In genomic region chr2:6237261-6237660, GRCh38 we compare ENCODE assay signal across 26 cellular contexts.
"Had no signal": no experiment of that assay in that cellular context is flagged by ENCODE, and none has a peak within 500 bp of the region (broad histone marks: within the 10 kb centered on the region; RNA-seq: fewer than 3 reads in every experiment).

No MANE protein-coding gene starts in this region.

- H3K4me3 ChIP-seq: dorsolateral prefrontal cortex, esophagus muscularis mucosa, gastroesophageal sphincter, heart right ventricle, psoas muscle, sigmoid colon, stomach, thyroid gland, vagina had no signal

- H3K36me3 ChIP-seq: esophagus muscularis mucosa, gastroesophageal sphincter, heart right ventricle, sigmoid colon, stomach, thyroid gland, vagina had no signal

- DNase-seq: cerebellar nuclear complex; dorsolateral prefrontal cortex; effector CD4-positive, alpha-beta T cell; foreskin keratinocyte; hippocampal formation; kidney glomerular epithelial cell; mammary epithelial cell; mesendoderm; natural killer cell; nucleus accumbens; psoas muscle; right cardiac atrium; sigmoid colon; stimulated activated CD4-positive, alpha-beta T cell treated with anti-CD3 and anti-CD28 coated beads, Interleukin-2, amount 100 ng/mL, for 24 hours; stimulated activated CD4-positive, alpha-beta T cell treated with anti-CD3 and anti-CD28 coated beads, Interleukin-4, amount 100 ng/mL, for 24 hours; stimulated activated naive CD4-positive, alpha-beta T cell treated with Interleukin-2 at 50 U/mL for 16 hours; stomach; thyroid gland; trophoblast cell had no signal

- H3K27ac Mint-ChIP-seq: natural killer cell; stimulated activated effector memory CD8-positive, alpha-beta T cell treated with anti-CD3 and anti-CD28 coated beads, Interleukin-12 subunit alpha, Interleukin-12 subunit beta, amount 100 ng/mL, for 72 hours had no signal

- H3K27ac ChIP-seq: dorsolateral prefrontal cortex, epithelial cell of prostate, esophagus muscularis mucosa, foreskin keratinocyte, gastroesophageal sphincter, heart right ventricle, psoas muscle, sigmoid colon, stomach, thyroid gland, vagina had no signal

- H3K9me3 ChIP-seq: esophagus muscularis mucosa, gastroesophageal sphincter, psoas muscle, sigmoid colon, stomach, thyroid gland, vagina had no signal

- H3K4me3 Mint-ChIP-seq: natural killer cell; stimulated activated effector memory CD8-positive, alpha-beta T cell treated with anti-CD3 and anti-CD28 coated beads, Interleukin-12 subunit alpha, Interleukin-12 subunit beta, amount 100 ng/mL, for 72 hours had no signal

- H3K4me1 ChIP-seq: esophagus muscularis mucosa, foreskin keratinocyte, gastroesophageal sphincter, heart right ventricle, psoas muscle, sigmoid colon, stomach, thyroid gland, vagina had no signal

- ATAC-seq: foreskin keratinocyte; gastroesophageal sphincter; left lobe of liver; natural killer cell; psoas muscle; right cardiac atrium; stimulated activated effector memory CD8-positive, alpha-beta T cell treated with anti-CD3 and anti-CD28 coated beads, Interleukin-12 subunit alpha, Interleukin-12 subunit beta, amount 100 ng/mL, for 72 hours had no signal

- H3K27me3 ChIP-seq: foreskin keratinocyte, gastroesophageal sphincter, sigmoid colon, stomach, thyroid gland, vagina had no signal

- H3K36me3 Mint-ChIP-seq: stimulated activated effector memory CD8-positive, alpha-beta T cell treated with anti-CD3 and anti-CD28 coated beads, Interleukin-12 subunit alpha, Interleukin-12 subunit beta, amount 100 ng/mL, for 72 hours had no signal

- H3K4me1 Mint-ChIP-seq: natural killer cell; stimulated activated effector memory CD8-positive, alpha-beta T cell treated with anti-CD3 and anti-CD28 coated beads, Interleukin-12 subunit alpha, Interleukin-12 subunit beta, amount 100 ng/mL, for 72 hours had no signal
